Comparison of ENCODE assay signal across 8 cellular contexts in genomic region chr11:72413914-72414628, GRCh38. TPM values are rescaled to one million over a fixed set of nuclear protein-coding genes. Genes with fewer than 3 reads are reported as not detected.
DNase-seq lines count a peak whose midpoint lies in the region; ATAC-seq and TF ChIP-seq lines count a peak whose summit lies in the region.

No MANE protein-coding gene starts in this region.

- TF ChIP-seq CTCF in HL-60 (IDR thresholded peaks at IDR 0.05; ENCODE audit: insufficient read depth, low read length) (peak; percentile 83), dorsolateral prefrontal cortex (IDR thresholded peaks at IDR 0.05 in 54 of 56, conservative IDR thresholded peaks at IDR 0.05 in 2 of 56; ENCODE audit: low read depth in 1 of 56, partially characterized antibody in 56 of 56) (peak; percentile 42 to 93 (median 84))

- H3K27me3 ChIP-seq in HL-60 (ENCODE audit: insufficient read depth, poor library complexity, severe bottlenecking): no peaks in the 10 kb centered on the region
- H3K27me3 ChIP-seq in dorsolateral prefrontal cortex: no peaks in the 10 kb centered on the region

- H3K4me3 ChIP-seq in HL-60 (replicated peaks; ENCODE audit: insufficient read depth, low read length) (no peak overlapping the region), dorsolateral prefrontal cortex (no peak overlapping the region)

- H3K27ac ChIP-seq in HL-60 (replicated peaks) (0 out of 2 replicates have a peak overlapping the region, but pooled peaks have one; percentile 9), dorsolateral prefrontal cortex (peak overlapping the region in 41 of 59 donors; percentile 0 to 91 (median 46))

- intact Hi-C loops in dorsolateral prefrontal cortex (cut with DNase I): loop anchor here in 1 of 2 donors (5.0 kb wide), 1 partner anchor 62 kb away; no protein-coding TSS in a partner anchor

- no peak for ATAC-seq in HG02938 (IDR thresholded peaks at IDR 0.05; ENCODE audit: unreplicated experiment)

- peak; percentile 84 for DNase-seq in DMS153 (lab: John Stamatoyannopoulos, UW)
- DNase-seq in HL-60 (ENCODE audit: low read depth in 1 of 2, low spot score in 1 of 2): peak; percentile 56 to 80
- DNase-seq in NCI-H748 treated with DMSO at 0.1 percent for 48 hours (lab: John Stamatoyannopoulos, UW): peak; percentile 46
- peak; percentile 84 to 88 for DNase-seq in activated CD4-positive, alpha-beta T cell treated with anti-CD3 and anti-CD28 coated beads, Interleukin-2, amount 50 U/mL, for 48 hours
- peak; percentile 76 to 90 (median 85) for DNase-seq in dorsolateral prefrontal cortex
- DNase-seq in lung microvascular endothelial cell (ENCODE audit: low read depth in 2 of 2): peak; percentile 83 to 90
- DNase-seq in stimulated activated CD8-positive, alpha-beta memory T cell treated with anti-CD3 and anti-CD28 coated beads, Interleukin-15, amount 100 ng/mL, for 1 hour (ENCODE audit: low read depth): peak; percentile 51

RNA-seq across cellular contexts. Expression of gene CLPB, which starts 20.3 kb away (rescaled TPM):
- 10 to 100 TPM; 34.4 to 60.7 (median 50.3) TPM for total RNA-seq in dorsolateral prefrontal cortex
- 22.2 and 24.2 TPM in 2 replicates for total RNA-seq in lung microvascular endothelial cell
